18 cellular contexts compared by ENCODE assay signal in the genomic region with DNA sequence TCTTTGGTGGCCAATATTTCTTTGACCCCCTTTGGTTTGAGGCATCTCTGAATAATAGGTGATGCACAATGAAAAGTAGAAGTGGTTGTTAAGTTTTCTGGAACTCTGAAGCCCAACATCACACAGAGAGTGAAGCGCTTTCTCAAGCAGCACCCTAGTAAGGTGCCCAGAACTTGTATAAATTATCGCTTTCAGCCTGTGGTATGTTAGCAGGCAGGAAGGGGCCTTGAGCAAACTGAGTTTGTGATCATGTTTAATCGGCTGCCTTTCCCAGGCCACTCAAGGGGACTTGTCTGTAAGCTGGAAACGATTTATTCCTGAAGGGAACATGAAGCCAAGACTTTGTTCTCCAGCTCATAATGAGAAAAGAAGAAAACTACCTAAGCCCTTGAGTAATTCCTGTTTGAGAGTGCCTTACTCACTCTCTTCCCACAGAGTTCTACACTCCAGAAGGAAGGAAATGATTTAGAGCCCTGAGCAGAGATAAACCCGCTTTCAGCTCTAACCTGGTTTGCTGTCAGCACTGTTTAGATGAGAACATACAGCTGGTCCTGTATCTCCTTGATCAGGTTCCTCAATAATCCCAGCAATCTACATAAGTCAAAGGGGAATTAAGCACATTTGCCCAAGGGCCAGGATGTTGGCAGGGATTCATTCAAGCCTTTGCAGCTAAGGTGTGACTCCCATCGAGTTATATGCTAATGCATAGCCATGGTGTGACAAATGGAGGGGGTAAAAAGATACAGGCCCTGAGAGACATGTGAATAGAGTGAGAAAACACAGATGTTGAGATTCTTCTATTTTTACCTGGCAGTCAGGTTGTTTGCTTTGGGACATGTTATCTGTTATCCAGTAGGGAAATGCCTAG.
A peak's percentile ranks its signal among the peaks of the same experiment; 100 is the strongest.
DNase-seq lines count a peak whose midpoint lies in the region; ATAC-seq and TF ChIP-seq lines count a peak whose summit lies in the region.
"Had no signal": no experiment of that assay in that cellular context is flagged by ENCODE, and none has a peak within 500 bp of the region (broad histone marks: within the 10 kb centered on the region; RNA-seq: fewer than 3 reads in every experiment).

No MANE protein-coding gene starts in this region.

- H3K36me3 Mint-ChIP-seq in nephron (ENCODE audit: low read depth): no peaks in the 10 kb centered on the region
- H3K36me3 Mint-ChIP-seq in effector memory CD8-positive, alpha-beta T cell (ENCODE audit: insufficient read depth): no peaks in the 10 kb centered on the region

- intact Hi-C loops in A673 (cut with micrococcal nuclease; ENCODE audit: unreplicated experiment) (no loop called here), body of pancreas (cut with DNase I) (no loop called here)

- H3K27ac Mint-ChIP-seq in nephron: peak overlapping the region in 2 of 3 experiments; percentile 36 to 45
- no peak overlapping the region for H3K27ac Mint-ChIP-seq in effector memory CD8-positive, alpha-beta T cell
- H3K27ac Mint-ChIP-seq: B cell; CD4-positive, alpha-beta T cell; GM23338 had no signal

- H3K27me3 ChIP-seq in A673 (replicated peaks; ENCODE audit: insufficient read depth, low read depth, low read length, poor library complexity) (no peaks in the 10 kb centered on the region), body of pancreas (no peaks in the 10 kb centered on the region)

- H3K9me3 Mint-ChIP-seq in nephron: no peaks in the 10 kb centered on the region
- peaks cover 8 to 16% of the 10 kb centered on the region in 2 donors for H3K9me3 Mint-ChIP-seq in effector memory CD8-positive, alpha-beta T cell
- H3K9me3 Mint-ChIP-seq: CD4-positive, alpha-beta T cell; GM23338 had no signal

- H3K4me3 ChIP-seq in A673 (ENCODE audit: low read depth, low read length, poor library complexity, severe bottlenecking) (no peak overlapping the region), body of pancreas (no peak overlapping the region), fibroblast of villous mesenchyme (ENCODE audit: low read depth, low read length) (no peak overlapping the region)
- H3K4me3 ChIP-seq: GM23338 had no signal

- H3K36me3 ChIP-seq in A673 (ENCODE audit: insufficient read depth, low read length, poor library complexity, severe bottlenecking) (no peaks in the 10 kb centered on the region), body of pancreas (replicated peaks in 1 of 2; ENCODE audit: insufficient read depth in 1 of 2, low read depth in 2 of 2) (no peaks in the 10 kb centered on the region)

- H3K4me1 ChIP-seq in A673 (ENCODE audit: insufficient read depth, low read length, poor library complexity, severe bottlenecking) (no peaks in the 10 kb centered on the region), body of pancreas (peaks cover 36% of the 10 kb centered on the region)
- H3K4me1 ChIP-seq: Caco-2 had no signal

- no peak overlapping the region for H3K27ac ChIP-seq in A673 (ENCODE audit: low read depth, low read length, poor library complexity, severe bottlenecking)
- peak overlapping the region; percentile 2 to 66 (median 56) for H3K27ac ChIP-seq in body of pancreas
- H3K27ac ChIP-seq: HL-60 had no signal

- peak; percentile 84 for ATAC-seq in body of pancreas
- ATAC-seq in effector memory CD8-positive, alpha-beta T cell (replicated peaks): no peak
- ATAC-seq: GM23338 had no signal

- DNase-seq in A673 (ENCODE audit: low spot score): peak; percentile 54
- DNase-seq in body of pancreas: peak in 3 of 4 donors; percentile 13 to 56 (median 30)
- DNase-seq in fibroblast of villous mesenchyme (ENCODE audit: low read depth): peak; percentile 3
- no peak for DNase-seq in NCI-H1092 treated with DMSO at 0.1 percent for 48 hours (lab: John Stamatoyannopoulos, UW)
- no peak for DNase-seq in effector memory CD8-positive, alpha-beta T cell
- no peak for DNase-seq in NCI-H2196 treated with DMSO at 0.1 percent for 48 hours (lab: John Stamatoyannopoulos, UW; ENCODE audit: unreplicated experiment)
- DNase-seq in COLO829 (ENCODE audit: low spot score): no peak
- DNase-seq: 8988T; ACHN; C1 segment of cervical spinal cord; Caco-2; CD4-positive, alpha-beta T cell; DND-41; H7 had no signal

- TF ChIP-seq POLR2A in body of pancreas (IDR thresholded peaks at IDR 0.05): no peak

- H3K4me3 Mint-ChIP-seq in nephron: no peak overlapping the region
- no peak overlapping the region for H3K4me3 Mint-ChIP-seq in effector memory CD8-positive, alpha-beta T cell
- H3K4me3 Mint-ChIP-seq: B cell; CD4-positive, alpha-beta T cell; GM23338 had no signal

- 36 to 44% methylated on average over 6 of the region's 6 CpGs for WGBS in body of pancreas, 2 donors

- CTCF ChIA-PET in A673 (lab: Charles Lee): no interaction called here

- H3K4me1 Mint-ChIP-seq in nephron: peaks cover 16% of the 10 kb centered on the region
- H3K4me1 Mint-ChIP-seq in effector memory CD8-positive, alpha-beta T cell (ENCODE audit: low read depth in 2 of 2): no peaks in the 10 kb centered on the region
- H3K4me1 Mint-ChIP-seq: B cell had no signal

- no peaks in the 10 kb centered on the region for H3K27me3 Mint-ChIP-seq in nephron (ENCODE audit: low read depth)
- H3K27me3 Mint-ChIP-seq in effector memory CD8-positive, alpha-beta T cell: no peaks in the 10 kb centered on the region

- POLR2A ChIA-PET in A673 (lab: Charles Lee; ENCODE audit: low non-redundant PET): no interaction called here

- TF ChIP-seq CTCF in A673 (conservative IDR thresholded peaks at IDR 0.05; ENCODE audit: low read depth, low read length): no peak
- no peak for TF ChIP-seq CTCF in body of pancreas (IDR thresholded peaks at IDR 0.05)
- TF ChIP-seq CTCF in fibroblast of villous mesenchyme (IDR thresholded peaks at IDR 0.05; ENCODE audit: insufficient read depth, low read depth, low read length): no peak
- TF ChIP-seq CTCF in nephron (IDR thresholded peaks at IDR 0.05; ENCODE audit: unreplicated experiment in 3 of 3): no peak

- BruUV-seq in A673 (replicated peaks; lab: Mats Ljungman, UMichigan): no TSS peak

- H3K9me3 ChIP-seq in A673 (ENCODE audit: low read depth, low read length, poor library complexity, severe bottlenecking) (no peaks in the 10 kb centered on the region), body of pancreas (no peaks in the 10 kb centered on the region)
- H3K9me3 ChIP-seq: Caco-2 had no signal

Comparison
In these comparisons a context has a peak if more than half of its experiments do, and no peak if none do; other contexts are left out.
1. DNase-seq: peak in A673 (single experiment), body of pancreas (3 of 4) and fibroblast of villous mesenchyme (single experiment); none in NCI-H1092 treated with DMSO at 0.1 percent for 48 hours (single experiment), effector memory CD8-positive, alpha-beta T cell (0 of 3), NCI-H2196 treated with DMSO at 0.1 percent for 48 hours (single experiment) and COLO829 (single experiment).
2. H3K27ac Mint-ChIP-seq: peak in nephron (2 of 3); none in effector memory CD8-positive, alpha-beta T cell (0 of 2).